Comparison of ENCODE assay signal across 26 cellular contexts in the genomic region with DNA sequence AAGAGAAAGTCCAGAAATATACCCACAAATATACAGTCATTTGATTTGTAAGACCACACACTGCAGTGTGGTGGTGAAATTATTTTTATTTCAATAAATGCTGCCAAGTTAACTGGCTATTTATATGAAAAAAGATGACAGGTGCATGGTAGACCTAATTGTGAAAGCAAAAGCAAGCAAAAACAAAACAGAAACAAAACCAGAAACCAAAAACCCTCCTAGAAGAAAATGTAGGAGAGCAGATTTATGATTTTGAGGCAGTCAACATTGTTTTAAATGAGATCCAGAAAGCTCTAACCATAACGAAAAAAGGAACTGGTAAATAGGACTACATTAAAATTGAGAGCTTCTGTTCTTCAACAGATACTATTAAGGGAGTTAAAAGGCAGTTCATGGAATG.
"Had no signal": no experiment of that assay in that cellular context is flagged by ENCODE, and none has a peak within 500 bp of the region (broad histone marks: within the 10 kb centered on the region; RNA-seq: fewer than 3 reads in every experiment).

No MANE protein-coding gene starts in this region.

- H3K4me3 ChIP-seq: breast epithelium, Peyer's patch, SJSA1 had no signal

- H3K9me3 ChIP-seq: Peyer's patch, SJSA1 had no signal

- H3K27ac ChIP-seq: breast epithelium, Peyer's patch, SJSA1 had no signal

- H3K4me1 ChIP-seq: breast epithelium, Peyer's patch, SJSA1 had no signal

- H3K27me3 ChIP-seq: breast epithelium, Peyer's patch, SJSA1 had no signal

- DNase-seq: activated CD4-positive, alpha-beta T cell treated with anti-CD3 and anti-CD28 coated beads for 48 hours; activated CD4-positive, alpha-beta T cell treated with anti-CD3 and anti-CD28 coated beads, Interleukin-2, amount 50 U/mL, for 4 hours; activated CD4-positive, CD25-positive, alpha-beta regulatory T cell treated with anti-CD3 and anti-CD28 coated beads, Interleukin-2, amount 50 U/mL, for 72 hours; activated CD8-positive, alpha-beta memory T cell treated with anti-CD3 and anti-CD28 coated beads, Interleukin-2, amount 50 U/mL, for 48 hours; activated CD8-positive, alpha-beta T cell treated with anti-CD3 and anti-CD28 coated beads, Interleukin-2, amount 10 ng/mL, durations not matched to agents 7 days and 5 days; activated effector memory CD4-positive, alpha-beta T cell treated with Interleukin-2 at 50 U/mL for 16 hours; activated naive CD4-positive, alpha-beta T cell; activated T-cell treated with anti-CD3 and anti-CD28 coated beads, Interleukin-2, amount 50 U/mL, for 24 hours; aorta; caudate nucleus; NCI-H1048; NCI-H2029; NCI-H2107; NCI-H2171 treated with DMSO at 0.1 percent for 48 hours; NCI-H226; NCI-H510A; NCI-H526 treated with DMSO at 0.1 percent for 48 hours; NCI-H82; NK-92 treated with Interleukin-12 subunit alpha and Interleukin-12 subunit beta, amount 100 ng/mL, for 24 hours; Peyer's patch; SHP77; T-helper 9 cell had no signal

- ATAC-seq: activated CD8-positive, alpha-beta T cell treated with anti-CD3 and anti-CD28 coated beads, Interleukin-2, amount 10 ng/mL, durations not matched to agents 7 days and 5 days; SK-N-SH treated with all-trans-retinoic acid at 6 μM for 48 hours; WTC11 had no signal

- H3K36me3 ChIP-seq: breast epithelium, Peyer's patch, SJSA1 had no signal
